In genomic region chr3:139797724-139798343, GRCh38 we compare ENCODE assay signal across 1 cellular context.
TF ChIP-seq lines count a peak whose summit lies in the region.

No MANE protein-coding gene starts in this region.

TF ChIP-seq in HepG2, 621 proteins besides CTCF, POLR2A, EP300 and RAD21 (continued from another document and continues in another):
- 0 out of 2 replicates have a peak, but pooled peaks have one; percentile 34 for TF ChIP-seq TFE3 (CRISPR knock-in tag; IDR thresholded peaks at IDR 0.05)
- TF ChIP-seq SALL1 (CRISPR knock-in tag; IDR thresholded peaks at IDR 0.05), result peak; percentile 48
- TF ChIP-seq SRY (CRISPR knock-in tag; IDR thresholded peaks at IDR 0.05), result 0 out of 2 replicates have a peak, but pooled peaks have one; percentile 41
- no peak for TF ChIP-seq PLRG1 (conservative IDR thresholded peaks at IDR 0.05)
- no peak for TF ChIP-seq TFAP4 (IDR thresholded peaks at IDR 0.05; ENCODE audit: borderline replicate concordance, low read depth)
- TF ChIP-seq KLF11 (CRISPR knock-in tag; IDR thresholded peaks at IDR 0.05), result 0 out of 2 replicates have a peak, but pooled peaks have one; percentile 49
- TF ChIP-seq ZNF331 (CRISPR knock-in tag; IDR thresholded peaks at IDR 0.05), result 0 out of 2 replicates have a peak, but pooled peaks have one; percentile 57
- TF ChIP-seq MAFK (conservative IDR thresholded peaks at IDR 0.05 in 1 of 2, IDR thresholded peaks at IDR 0.05 in 1 of 2; ENCODE audit: low read length in 2 of 2), result no peak
- no peak for TF ChIP-seq STAG1 (CRISPR knock-in tag; IDR thresholded peaks at IDR 0.05)
- no peak for TF ChIP-seq ARID3A (IDR thresholded peaks at IDR 0.05; ENCODE audit: low read depth, low read length)
- TF ChIP-seq NFIB (CRISPR knock-in tag; IDR thresholded peaks at IDR 0.05; ENCODE audit: borderline replicate concordance), result no peak
- TF ChIP-seq ZNF17 (CRISPR knock-in tag; IDR thresholded peaks at IDR 0.05), result no peak
- TF ChIP-seq ZBTB49 (CRISPR knock-in tag; IDR thresholded peaks at IDR 0.05; ENCODE audit: borderline replicate concordance), result no peak
- TF ChIP-seq SNAI1 (CRISPR knock-in tag; IDR thresholded peaks at IDR 0.05; ENCODE audit: borderline replicate concordance), result no peak
- no peak for TF ChIP-seq ZNF629 (CRISPR knock-in tag; conservative IDR thresholded peaks at IDR 0.05)
- TF ChIP-seq ZNF383 (CRISPR knock-in tag; IDR thresholded peaks at IDR 0.05; ENCODE audit: borderline replicate concordance), result no peak
- no peak for TF ChIP-seq SOX6 (IDR thresholded peaks at IDR 0.05)
- TF ChIP-seq SOX6 (CRISPR knock-in tag; IDR thresholded peaks at IDR 0.05), result no peak
- TF ChIP-seq ZNF788 (CRISPR knock-in tag; IDR thresholded peaks at IDR 0.05; ENCODE audit: borderline replicate concordance), result no peak
- no peak for TF ChIP-seq MTF1 (CRISPR knock-in tag; IDR thresholded peaks at IDR 0.05)
- TF ChIP-seq AHR (CRISPR knock-in tag; IDR thresholded peaks at IDR 0.05), result no peak
- TF ChIP-seq ZBTB39 (CRISPR knock-in tag; IDR thresholded peaks at IDR 0.05), result no peak
- no peak for TF ChIP-seq DRAP1 (CRISPR knock-in tag; IDR thresholded peaks at IDR 0.05)
- no peak for TF ChIP-seq MLXIP (CRISPR knock-in tag; IDR thresholded peaks at IDR 0.05; ENCODE audit: borderline replicate concordance)
- no peak for TF ChIP-seq RELA (CRISPR knock-in tag; IDR thresholded peaks at IDR 0.05)
- TF ChIP-seq MED8 (CRISPR knock-in tag; IDR thresholded peaks at IDR 0.05; ENCODE audit: insufficient replicate concordance), result no peak
- no peak for TF ChIP-seq ZFP41 (CRISPR knock-in tag; IDR thresholded peaks at IDR 0.05; ENCODE audit: borderline replicate concordance)
- TF ChIP-seq ZNF615 (CRISPR knock-in tag; IDR thresholded peaks at IDR 0.05; ENCODE audit: borderline replicate concordance), result no peak
- TF ChIP-seq U2AF1 (optimal IDR thresholded peaks at IDR 0.05; ENCODE audit: low read depth, low read length), result no peak
- TF ChIP-seq KLF6 (CRISPR knock-in tag; IDR thresholded peaks at IDR 0.05), result peak; percentile 59; the same call in 1 of the 2 replicates
- TF ChIP-seq BCL6 (CRISPR knock-in tag; IDR thresholded peaks at IDR 0.05), result no peak
- TF ChIP-seq HMGA1 (CRISPR knock-in tag; conservative IDR thresholded peaks at IDR 0.05), result no peak
- TF ChIP-seq HNRNPL (IDR thresholded peaks at IDR 0.05; ENCODE audit: low read depth, low read length), result no peak
- no peak for TF ChIP-seq PRDM15 (CRISPR knock-in tag; IDR thresholded peaks at IDR 0.05)
- TF ChIP-seq ZNF292 (CRISPR knock-in tag; IDR thresholded peaks at IDR 0.05; ENCODE audit: borderline replicate concordance, low read depth), result no peak
- no peak for TF ChIP-seq PHF21A (CRISPR knock-in tag; IDR thresholded peaks at IDR 0.05)
- TF ChIP-seq ERF (CRISPR knock-in tag; IDR thresholded peaks at IDR 0.05), result peak; percentile 67
- TF ChIP-seq ZFP36L2 (CRISPR knock-in tag; IDR thresholded peaks at IDR 0.05), result no peak
- TF ChIP-seq PRMT3 (CRISPR knock-in tag; IDR thresholded peaks at IDR 0.05; ENCODE audit: borderline replicate concordance, low read depth), result no peak
- no peak for TF ChIP-seq TOPORS (CRISPR knock-in tag; IDR thresholded peaks at IDR 0.05)
- TF ChIP-seq MAZ (IDR thresholded peaks at IDR 0.05; ENCODE audit: borderline replicate concordance, low read depth, low read length), result no peak
- TF ChIP-seq MAZ (CRISPR knock-in tag; IDR thresholded peaks at IDR 0.05; ENCODE audit: low read depth), result no peak
- no peak for TF ChIP-seq SNAPC2 (CRISPR knock-in tag; IDR thresholded peaks at IDR 0.05)
- TF ChIP-seq ZNF160 (CRISPR knock-in tag; IDR thresholded peaks at IDR 0.05), result no peak
- no peak for TF ChIP-seq MBD4 (IDR thresholded peaks at IDR 0.05; ENCODE audit: borderline replicate concordance, low read length)
- no peak for TF ChIP-seq PAWR (CRISPR knock-in tag; IDR thresholded peaks at IDR 0.05; ENCODE audit: borderline replicate concordance)
- no peak for TF ChIP-seq ZNF503 (CRISPR knock-in tag; IDR thresholded peaks at IDR 0.05)
